In the genomic region with DNA sequence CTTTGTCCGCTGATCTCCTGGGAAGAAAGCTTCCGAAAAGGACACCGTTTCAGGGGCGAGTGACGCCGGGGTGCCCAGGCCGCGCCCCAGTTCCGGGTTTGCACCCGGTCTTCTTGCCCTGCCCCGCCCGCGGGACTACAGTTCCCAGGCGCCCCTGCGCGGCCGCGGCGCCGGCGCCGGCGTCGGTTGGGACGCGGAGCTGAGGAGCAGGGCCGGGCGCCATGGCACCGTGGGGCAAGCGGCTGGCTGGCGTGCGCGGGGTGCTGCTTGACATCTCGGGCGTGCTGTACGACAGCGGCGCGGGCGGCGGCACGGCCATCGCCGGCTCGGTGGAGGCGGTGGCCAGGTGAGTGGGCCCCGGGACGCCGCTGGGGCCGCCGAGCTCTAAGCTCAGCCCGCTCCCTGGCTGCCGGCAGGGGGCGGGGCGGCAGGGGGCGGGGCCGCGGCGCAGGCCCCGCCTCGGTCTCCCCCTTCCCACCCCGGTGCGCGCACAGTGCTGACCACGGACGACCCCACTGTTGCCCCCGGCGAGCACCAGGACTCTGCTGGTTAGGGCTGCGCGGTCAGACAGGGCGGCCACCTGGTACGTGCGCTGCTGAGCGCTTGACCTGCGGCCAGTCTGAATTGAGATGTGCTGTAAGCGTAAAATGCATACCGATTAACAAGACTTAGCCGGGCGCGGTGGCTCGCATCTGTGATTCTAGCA, we compare ENCODE assay signal across 8 cellular contexts. TPM values are rescaled to one million over a fixed set of nuclear protein-coding genes. Genes with fewer than 3 reads are reported as not detected.
DNase-seq lines count a peak whose midpoint lies in the region; ATAC-seq and TF ChIP-seq lines count a peak whose summit lies in the region.

A gene with protein sequence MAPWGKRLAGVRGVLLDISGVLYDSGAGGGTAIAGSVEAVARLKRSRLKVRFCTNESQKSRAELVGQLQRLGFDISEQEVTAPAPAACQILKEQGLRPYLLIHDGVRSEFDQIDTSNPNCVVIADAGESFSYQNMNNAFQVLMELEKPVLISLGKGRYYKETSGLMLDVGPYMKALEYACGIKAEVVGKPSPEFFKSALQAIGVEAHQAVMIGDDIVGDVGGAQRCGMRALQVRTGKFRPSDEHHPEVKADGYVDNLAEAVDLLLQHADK (plus strand): TSS at position 182 of the 706 bp plus-strand sequence. CDS start 40 bp downstream, at position 222.

- H3K4me3 Mint-ChIP-seq in activated T-helper 2 cell treated with anti-CD3 and anti-CD28 coated beads, Interferon-gamma antibody, Interleukin-2, Interleukin-4, amounts not matched to agents 10 μg/mL and 5 μg/mL and 100 μg/mL, durations not matched to agents 14 hours and 24 hours and 36 hours (ENCODE audit: low read depth): peak within 1 kb of the TSS; percentile 86
- peak within 1 kb of the TSS; percentile 87 for H3K4me3 Mint-ChIP-seq in nephron progenitor cell

- H3K4me3 ChIP-seq in HUES48 (ENCODE audit: low read depth, low read length) (peak within 1 kb of the TSS; percentile 88), fibroblast of pulmonary artery (replicated peaks; ENCODE audit: low read depth, low read length) (peak within 1 kb of the TSS; percentile 71)

- ATAC-seq in GM21423 (IDR thresholded peaks at IDR 0.05; ENCODE audit: unreplicated experiment): peak; percentile 96
- ATAC-seq in stimulated activated naive CD8-positive, alpha-beta T cell treated with anti-CD3 and anti-CD28 coated beads, Interleukin-15, Interleukin-2, amounts not matched to agents 100 U/mL and 50 U/mL, for 24 hours: peak; percentile 98

- peak within 1 kb of the TSS; percentile 79 for H3K27ac ChIP-seq in HUES48 (ENCODE audit: low read depth, low read length)

- H3K27me3 ChIP-seq in HUES48 (ENCODE audit: control insufficient read depth, insufficient read depth, low read length): no peaks in the 10 kb centered on the region

- no peaks in the 10 kb centered on the region for H3K36me3 ChIP-seq in HUES48 (ENCODE audit: control insufficient read depth, insufficient read depth, low read length)

- H3K4me1 ChIP-seq in HUES48 (ENCODE audit: control insufficient read depth, insufficient read depth, low read length): peaks cover 29% of the 10 kb centered on the region

- no peak for TF ChIP-seq CTCF in fibroblast of pulmonary artery (IDR thresholded peaks at IDR 0.05; ENCODE audit: low read length, missing control alignments)
- peak; percentile 14 for TF ChIP-seq CTCF in nephron progenitor cell (IDR thresholded peaks at IDR 0.05)

- peak within 1 kb of the TSS; percentile 92 for H3K27ac Mint-ChIP-seq in activated T-helper 2 cell treated with anti-CD3 and anti-CD28 coated beads, Interferon-gamma antibody, Interleukin-2, Interleukin-4, amounts not matched to agents 10 μg/mL and 5 μg/mL and 100 μg/mL, durations not matched to agents 14 hours and 24 hours and 36 hours
- H3K27ac Mint-ChIP-seq in nephron progenitor cell: peak within 1 kb of the TSS; percentile 54

- H3K9ac ChIP-seq in HUES48 (ENCODE audit: low read depth, low read length): peak within 1 kb of the TSS; percentile 76; the same call in 1 of the 2 replicates

- H3K9me3 Mint-ChIP-seq in activated T-helper 2 cell treated with anti-CD3 and anti-CD28 coated beads, Interferon-gamma antibody, Interleukin-2, Interleukin-4, amounts not matched to agents 10 μg/mL and 5 μg/mL and 100 μg/mL, durations not matched to agents 14 hours and 24 hours and 36 hours: peaks cover 3% of the 10 kb centered on the region
- no peaks in the 10 kb centered on the region for H3K9me3 Mint-ChIP-seq in nephron progenitor cell

- peaks cover 22% of the 10 kb centered on the region for H3K4me1 Mint-ChIP-seq in activated T-helper 2 cell treated with anti-CD3 and anti-CD28 coated beads, Interferon-gamma antibody, Interleukin-2, Interleukin-4, amounts not matched to agents 10 μg/mL and 5 μg/mL and 100 μg/mL, durations not matched to agents 14 hours and 24 hours and 36 hours (ENCODE audit: low read depth)
- H3K4me1 Mint-ChIP-seq in nephron progenitor cell: peaks cover 24% of the 10 kb centered on the region

- DNase-seq in DMS53 treated with DMSO at 0.1 percent for 48 hours (lab: John Stamatoyannopoulos, UW; ENCODE audit: unreplicated experiment): peak; percentile 46
- DNase-seq in RPMI8226: peak; percentile 85
- peak; percentile 85 for DNase-seq in activated T-helper 2 cell treated with anti-CD3 and anti-CD28 coated beads, Interferon-gamma antibody, Interleukin-2, Interleukin-4, amounts not matched to agents 10 μg/mL and 5 μg/mL and 100 μg/mL, durations not matched to agents 14 hours and 24 hours and 36 hours (ENCODE audit: low spot score)
- DNase-seq in fibroblast of pulmonary artery (ENCODE audit: low read depth): peak; percentile 73
- DNase-seq in nephron progenitor cell: peak; percentile 79
- peak; percentile 90 for DNase-seq in stimulated activated naive CD8-positive, alpha-beta T cell treated with anti-CD3 and anti-CD28 coated beads, Interleukin-15, Interleukin-2, amounts not matched to agents 100 U/mL and 50 U/mL, for 24 hours

- no peaks in the 10 kb centered on the region for H3K36me3 Mint-ChIP-seq in activated T-helper 2 cell treated with anti-CD3 and anti-CD28 coated beads, Interferon-gamma antibody, Interleukin-2, Interleukin-4, amounts not matched to agents 10 μg/mL and 5 μg/mL and 100 μg/mL, durations not matched to agents 14 hours and 24 hours and 36 hours (ENCODE audit: low read depth)
- no peaks in the 10 kb centered on the region for H3K36me3 Mint-ChIP-seq in nephron progenitor cell (ENCODE audit: low read depth)

- H3K9me3 ChIP-seq in HUES48 (ENCODE audit: control insufficient read depth, insufficient read depth, low read length): no peaks in the 10 kb centered on the region

- intact Hi-C loops in activated T-helper 2 cell treated with anti-CD3 and anti-CD28 coated beads, Interferon-gamma antibody, Interleukin-2, Interleukin-4, amounts not matched to agents 10 μg/mL and 5 μg/mL and 100 μg/mL, durations not matched to agents 14 hours and 24 hours and 36 hours (cut with micrococcal nuclease): loop anchor here (1.0 to 5.0 kb wide), 4 partner anchors 43 to 456 kb away; a partner anchor contains a TSS

- peaks cover 2% of the 10 kb centered on the region for H3K27me3 Mint-ChIP-seq in activated T-helper 2 cell treated with anti-CD3 and anti-CD28 coated beads, Interferon-gamma antibody, Interleukin-2, Interleukin-4, amounts not matched to agents 10 μg/mL and 5 μg/mL and 100 μg/mL, durations not matched to agents 14 hours and 24 hours and 36 hours (ENCODE audit: low read depth)
- peaks cover 6% of the 10 kb centered on the region for H3K27me3 Mint-ChIP-seq in nephron progenitor cell (ENCODE audit: low read depth, poor library complexity)

RNA-seq across cellular contexts. Expression of the gene that starts here (rescaled TPM):
- total RNA-seq in activated T-helper 2 cell treated with anti-CD3 and anti-CD28 coated beads, Interferon-gamma antibody, Interleukin-2, Interleukin-4, amounts not matched to agents 10 μg/mL and 5 μg/mL and 100 μg/mL, durations not matched to agents 14 hours and 24 hours and 36 hours: 8.1 and 8.4 TPM in 2 replicates

Comparison
In these comparisons a context has a peak if more than half of its experiments do, and no peak if none do; other contexts are left out.
1. Peak in every context shown above with its lines: DNase-seq, ATAC-seq, H3K4me3 ChIP-seq and H3K27ac ChIP-seq.